15 cellular contexts compared by ENCODE assay signal in genomic region chr2:62596061-62596658, GRCh38.
DNase-seq lines count a peak whose midpoint lies in the region; ATAC-seq, FAIRE-seq and TF ChIP-seq lines count a peak whose summit lies in the region.
"Had no signal": no experiment of that assay in that cellular context is flagged by ENCODE, and none has a peak within 500 bp of the region (broad histone marks: within the 10 kb centered on the region; RNA-seq: fewer than 3 reads in every experiment).

No MANE protein-coding gene starts in this region.

- H3K9me3 ChIP-seq in AG04450 (ENCODE audit: control insufficient read depth, insufficient read depth, low read length) = no peaks in the 10 kb centered on the region
- H3K9me3 ChIP-seq in spleen = peaks cover 0 to 7% (median 0%) of the 10 kb centered on the region in 8 donors
- H3K9me3 ChIP-seq: testis had no signal

- DNase-seq in AG04450 (ENCODE audit: low read depth, low spot score) = peak; percentile 56
- peak; percentile 82 for DNase-seq in HS-5 (ENCODE audit: low read depth)
- DNase-seq in bronchial epithelial cell (ENCODE audit: low read depth) = peak; percentile 51
- DNase-seq in left lobe of liver (ENCODE audit: low spot score) = no peak
- DNase-seq in spleen = no peak
- DNase-seq in AML-193 (lab: John Stamatoyannopoulos, UW) = no peak
- no peak for DNase-seq in NCI-H526 treated with DMSO at 0.1 percent for 48 hours (lab: John Stamatoyannopoulos, UW)
- DNase-seq: CD4-positive, alpha-beta T cell; head of caudate nucleus; retina; SHP77 treated with DMSO at 0.1 percent for 48 hours; testis had no signal

- CTCF ChIA-PET in AG04450 (lab: Charles Lee) = interaction anchor here (1.5 kb wide), 1 partner anchor 139 kb away, joined by 6 read pairs; no protein-coding TSS in a partner anchor

- TF ChIP-seq POLR2A in spleen (IDR thresholded peaks at IDR 0.05) = no peak

- intact Hi-C loops in spleen (cut with DNase I; ENCODE audit: low total_unique reads) = no loop called here

- POLR2A ChIA-PET in AG04450 (lab: Yijun Ruan, JAX) = interaction anchor here (1.2 to 2.1 kb wide), 3 partner anchors 18 to 90 kb away, joined by 3 to 12 read pairs (median 6); partner anchors contain the start of gene TMEM17

- H3K27me3 ChIP-seq in AG04450 (ENCODE audit: control insufficient read depth, insufficient read depth, low read length) (no peaks in the 10 kb centered on the region), bronchial epithelial cell (ENCODE audit: control insufficient read depth, insufficient read depth, low read length) (no peaks in the 10 kb centered on the region), spleen (replicated peaks in 1 of 7) (no peaks in the 10 kb centered on the region)
- H3K27me3 ChIP-seq: testis had no signal

- FAIRE-seq in bronchial epithelial cell (lab: Jason Lieb, UNC) = no peak

- TF ChIP-seq CTCF in AG04450 (IDR thresholded peaks at IDR 0.05; ENCODE audit: low read depth, low read length) (no peak), bronchial epithelial cell (IDR thresholded peaks at IDR 0.05; ENCODE audit: insufficient read depth, low read length, severe bottlenecking) (no peak), spleen (IDR thresholded peaks at IDR 0.05 in 8 of 11, conservative IDR thresholded peaks at IDR 0.05 in 3 of 11) (no peak)

- no peaks in the 10 kb centered on the region for H3K36me3 ChIP-seq in bronchial epithelial cell (ENCODE audit: control insufficient read depth, insufficient read depth, low read length)
- no peaks in the 10 kb centered on the region for H3K36me3 ChIP-seq in spleen
- H3K36me3 ChIP-seq: HAP-1 had no signal

- WGBS in spleen, 5 donors = 71 to 90% (median 86%) methylated on average over 2 of the region's 2 CpGs

- ATAC-seq in left lobe of liver = peak; percentile 73
- no peak for ATAC-seq in HG03108 (IDR thresholded peaks at IDR 0.05; ENCODE audit: unreplicated experiment)
- ATAC-seq: activated T-helper 17 cell treated with anti-CD3 and anti-CD28 coated beads, Interleukin-2, amount 50 U/mL, for 72 hours had no signal

- H3K4me1 ChIP-seq in spleen = no peaks in the 10 kb centered on the region
- H3K4me1 ChIP-seq: testis had no signal

- H3K27ac ChIP-seq in AG04450 (ENCODE audit: low read depth, low read length) (no peak overlapping the region), spleen (no peak overlapping the region)
- H3K27ac ChIP-seq: testis had no signal

- no peak overlapping the region for H3K4me3 ChIP-seq in AG04450 (ENCODE audit: low read depth, low read length)
- H3K4me3 ChIP-seq in bronchial epithelial cell (ENCODE audit: low read depth, low read length) = no peak overlapping the region
- H3K4me3 ChIP-seq in spleen = no peak overlapping the region
- H3K4me3 ChIP-seq: HAP-1, testis had no signal

Comparison
In these comparisons a context has a peak if more than half of its experiments do, and no peak if none do; other contexts are left out.
1. DNase-seq: peak in AG04450 (single experiment), HS-5 (single experiment) and bronchial epithelial cell (single experiment); none in left lobe of liver (single experiment), spleen (single experiment), AML-193 (0 of 2) and NCI-H526 treated with DMSO at 0.1 percent for 48 hours (single experiment).